Comparison of ENCODE assay signal across 8 cellular contexts in genomic region chr2:20596973-20597867, GRCh38.
DNase-seq lines count a peak whose midpoint lies in the region; ATAC-seq, FAIRE-seq and TF ChIP-seq lines count a peak whose summit lies in the region.

No MANE protein-coding gene starts in this region.

- no peaks in the 10 kb centered on the region for H4K20me1 ChIP-seq in Loucy (ENCODE audit: insufficient read depth, low read length, poor library complexity, severe bottlenecking)

- H3F3A ChIP-seq in Loucy (ENCODE audit: low read depth), result no peaks in the 10 kb centered on the region

- H3K9ac ChIP-seq in Loucy (ENCODE audit: low read depth, low read length, poor library complexity, severe bottlenecking), result peak overlapping the region; percentile 38

- no peaks in the 10 kb centered on the region for H3K9me2 ChIP-seq in Loucy (replicated peaks; ENCODE audit: low read depth, low read length)

- no peaks in the 10 kb centered on the region for H3K36me3 ChIP-seq in Loucy (ENCODE audit: insufficient read depth, low read length)

- no peaks in the 10 kb centered on the region for H3K9me3 ChIP-seq in Loucy (ENCODE audit: insufficient read depth, low read depth, low read length)

- no peak for ATAC-seq in GM21786 (IDR thresholded peaks at IDR 0.05; ENCODE audit: unreplicated experiment)

- H3K79me2 ChIP-seq in Loucy (ENCODE audit: insufficient read depth, low read length), result no peaks in the 10 kb centered on the region

- DNase-seq in caudate nucleus (lab: John Stamatoyannopoulos, UW) (peak in 1 of 61 donors; percentile 9), left kidney (ENCODE audit: low read depth, low spot score) (peak; percentile 68), smooth muscle cell of the brain vasculature (ENCODE audit: low read depth, low spot score) (peak; percentile 75), activated gamma-delta T cell treated with Interleukin-2 at 50 U/mL for 16 hours (no peak), urothelium cell line (ENCODE audit: low spot score) (no peak), NOMO-1 treated with DMSO at 0.1 percent for 48 hours (lab: John Stamatoyannopoulos, UW; ENCODE audit: unreplicated experiment) (no peak)

- H3K4me2 ChIP-seq in Loucy (ENCODE audit: low read depth, low read length, poor library complexity, severe bottlenecking), result peak overlapping the region; percentile 79

- H2AFZ ChIP-seq in Loucy (ENCODE audit: low read length), result no peak overlapping the region

- no peak for TF ChIP-seq CTCF in Loucy (conservative IDR thresholded peaks at IDR 0.05; ENCODE audit: low read length)

- no peaks in the 10 kb centered on the region for H3K27me3 ChIP-seq in Loucy (ENCODE audit: insufficient read depth, low read length, poor library complexity, severe bottlenecking)

- H3K4me1 ChIP-seq in Loucy (ENCODE audit: insufficient read depth, low read length, poor library complexity, severe bottlenecking), result peaks cover 72% of the 10 kb centered on the region

- H3K4me3 ChIP-seq in Loucy (ENCODE audit: low read length, poor library complexity, severe bottlenecking), result no peak overlapping the region

- H3K27ac ChIP-seq in caudate nucleus (ENCODE audit: low read depth, low read length), result peak overlapping the region; percentile 56

- FAIRE-seq in urothelium cell line (lab: Jason Lieb, UNC), result no peak

Comparison
In these comparisons a context has a peak if more than half of its experiments do, and no peak if none do; other contexts are left out.
1. DNase-seq: peak in left kidney (single experiment) and smooth muscle cell of the brain vasculature (single experiment); none in activated gamma-delta T cell treated with Interleukin-2 at 50 U/mL for 16 hours (single experiment), urothelium cell line (single experiment) and NOMO-1 treated with DMSO at 0.1 percent for 48 hours (single experiment).